9 cellular contexts compared by ENCODE assay signal in genomic region chr11:69463181-69463891, GRCh38. TPM values are rescaled to one million over a fixed set of nuclear protein-coding genes. Genes with fewer than 3 reads are reported as not detected.
A peak's percentile ranks its signal among the peaks of the same experiment; 100 is the strongest.
DNase-seq lines count a peak whose midpoint lies in the region; ATAC-seq, FAIRE-seq and TF ChIP-seq lines count a peak whose summit lies in the region.
"Had no signal": no experiment of that assay in that cellular context is flagged by ENCODE, and none has a peak within 500 bp of the region (broad histone marks: within the 10 kb centered on the region; RNA-seq: fewer than 3 reads in every experiment).

No MANE protein-coding gene starts in this region.

- CTCF ChIA-PET in H1 (lab: Charles Lee; ENCODE audit: partially characterized antibody): interaction anchor here (0.7 to 1.2 kb wide), 4 partner anchors 13 to 415 kb away, joined by 3 to 5 read pairs (median 4); no protein-coding TSS in a partner anchor
- CTCF ChIA-PET in naive thymus-derived CD4-positive, alpha-beta T cell (lab: Charles Lee): no interaction called here

- H2BK20ac ChIP-seq in H1 (ENCODE audit: low read length): no peak overlapping the region

- H4K8ac ChIP-seq in H1 (ENCODE audit: extremely low read depth, insufficient read depth, low read length): no peak overlapping the region; the same call in 1 of the 2 replicates
- H4K8ac ChIP-seq in mesenchymal stem cell (ENCODE audit: low read length): no peak overlapping the region

- H4K91ac ChIP-seq in H1 (replicated peaks; ENCODE audit: insufficient read length, low read length) (no peak overlapping the region), mesenchymal stem cell (ENCODE audit: low read length) (no peak overlapping the region)

- H3K9ac ChIP-seq in H1 (replicated peaks in 1 of 4; ENCODE audit: extremely low read depth in 1 of 4, low read depth in 3 of 4, low read length in 3 of 4) (no peak overlapping the region), mesenchymal stem cell (ENCODE audit: low read length) (peak overlapping the region; percentile 66)

- POLR2A ChIA-PET in H1 (lab: Charles Lee; ENCODE audit: partially characterized antibody): no interaction called here
- POLR2A ChIA-PET in naive thymus-derived CD4-positive, alpha-beta T cell (lab: Charles Lee): no interaction called here

- H3K9me3 ChIP-seq in H1 (ENCODE audit: insufficient read depth in 2 of 2, low read depth in 1 of 2, low read length in 1 of 2) (peaks cover 5 to 7% of the 10 kb centered on the region in 2 experiments; a peak in 3 of 4 replicates), mesenchymal stem cell (ENCODE audit: control insufficient read depth, low read length) (peaks cover 18% of the 10 kb centered on the region)
- H3K9me3 ChIP-seq in naive thymus-derived CD4-positive, alpha-beta T cell (ENCODE audit: control insufficient read depth in 2 of 3, low read length in 3 of 3): peaks cover 0 to 14% (median 0%) of the 10 kb centered on the region in 3 experiments

- DNase-seq in NCI-H2196 (lab: John Stamatoyannopoulos, UW; ENCODE audit: unreplicated experiment): peak; percentile 9
- DNase-seq in NCI-H2196 treated with DMSO at 0.1 percent for 48 hours (lab: John Stamatoyannopoulos, UW; ENCODE audit: unreplicated experiment): no peak
- DNase-seq in H1 (ENCODE audit: low read depth in 1 of 2, low spot score in 2 of 2): no peak
- DNase-seq in mesenchymal stem cell: peak; percentile 89
- DNase-seq in urothelium cell line (ENCODE audit: low spot score): peak; percentile 65
- no peak for DNase-seq in naive thymus-derived CD4-positive, alpha-beta T cell
- no peak for DNase-seq in CD14-positive monocyte (ENCODE audit: low spot score)

- H3K79me2 ChIP-seq in H1 (ENCODE audit: control insufficient read depth in 1 of 2, insufficient read depth in 2 of 2, low read length in 2 of 2): no peaks in the 10 kb centered on the region

- H2BK5ac ChIP-seq in H1 (ENCODE audit: low read depth, low read length) (no peak overlapping the region), mesenchymal stem cell (ENCODE audit: low read depth, low read length, poor library complexity, severe bottlenecking) (no peak overlapping the region)

- H3K79me1 ChIP-seq in H1 (ENCODE audit: low read depth, low read length) (no peaks in the 10 kb centered on the region; the same call in 1 of the 2 replicates), mesenchymal stem cell (replicated peaks; ENCODE audit: low read length, poor library complexity, severe bottlenecking) (no peaks in the 10 kb centered on the region)

- FAIRE-seq in H1 (lab: Jason Lieb, UNC) (no peak), urothelium cell line (lab: Jason Lieb, UNC) (no peak)

- H2AK5ac ChIP-seq in H1 (ENCODE audit: low read depth, low read length): no peak overlapping the region
- no peak overlapping the region for H2AK5ac ChIP-seq in mesenchymal stem cell (ENCODE audit: low read length, severe bottlenecking)

- TF ChIP-seq RAD21 in H1 (IDR thresholded peaks at IDR 0.05 in 1 of 2, conservative IDR thresholded peaks at IDR 0.05 in 1 of 2; ENCODE audit: low read depth in 2 of 2, low read length in 2 of 2): no peak

- H2BK120ac ChIP-seq in H1 (replicated peaks; ENCODE audit: low read depth, low read length) (no peak overlapping the region), mesenchymal stem cell (ENCODE audit: low read depth, low read length) (no peak overlapping the region)

- no peak overlapping the region for H3K27ac Mint-ChIP-seq in naive thymus-derived CD4-positive, alpha-beta T cell
- no peak overlapping the region for H3K27ac Mint-ChIP-seq in CD14-positive monocyte

- no peak for TF ChIP-seq EP300 in H1 (IDR thresholded peaks at IDR 0.05; ENCODE audit: borderline replicate concordance in 1 of 2, low read depth in 2 of 2, low read length in 2 of 2)

- no peak overlapping the region for H3K14ac ChIP-seq in H1 (ENCODE audit: insufficient read length)
- peak overlapping the region in 1 of 2 experiments; percentile 72 for H3K14ac ChIP-seq in mesenchymal stem cell (ENCODE audit: low read length in 2 of 2)

- peaks cover 5 to 27% (median 13%) of the 10 kb centered on the region in 11 donors for H3K9me3 Mint-ChIP-seq in naive thymus-derived CD4-positive, alpha-beta T cell
- H3K9me3 Mint-ChIP-seq in CD14-positive monocyte: peaks cover 10 to 17% (median 16%) of the 10 kb centered on the region in 7 donors

- H2BK15ac ChIP-seq in H1 (ENCODE audit: low read length) (no peak overlapping the region), mesenchymal stem cell (ENCODE audit: low read depth, poor library complexity, severe bottlenecking) (no peak overlapping the region)

- 0 out of 2 replicates have a peak overlapping the region, but pooled peaks have one; percentile 9 for H2BK12ac ChIP-seq in H1 (ENCODE audit: low read depth, low read length)
- no peak overlapping the region for H2BK12ac ChIP-seq in mesenchymal stem cell (ENCODE audit: low read length in 2 of 2)

- H2AFZ ChIP-seq in H1 (ENCODE audit: low read length) (no peak overlapping the region), mesenchymal stem cell (ENCODE audit: low read depth, low read length) (no peak overlapping the region)

- H3K27ac ChIP-seq in H1 (ENCODE audit: low read depth, low read length): no peak overlapping the region
- H3K27ac ChIP-seq in mesenchymal stem cell (ENCODE audit: low read length, poor library complexity, severe bottlenecking): no peak overlapping the region
- H3K27ac ChIP-seq in naive thymus-derived CD4-positive, alpha-beta T cell (ENCODE audit: low read depth, low read length): no peak overlapping the region

- H3K18ac ChIP-seq in H1 (ENCODE audit: extremely low read depth, low read length) (no peak overlapping the region), mesenchymal stem cell (ENCODE audit: low read depth in 1 of 2, low read length in 2 of 2) (peak overlapping the region in 1 of 2 experiments; percentile 72)

- peaks cover 0 to 19% (median 9%) of the 10 kb centered on the region in 5 donors for H3K27me3 Mint-ChIP-seq in naive thymus-derived CD4-positive, alpha-beta T cell
- peaks cover 2 to 10% (median 4%) of the 10 kb centered on the region in 3 donors for H3K27me3 Mint-ChIP-seq in CD14-positive monocyte (ENCODE audit: low read depth in 3 of 3)

- H3K36me3 Mint-ChIP-seq in naive thymus-derived CD4-positive, alpha-beta T cell: peaks cover 0 to 9% (median 4%) of the 10 kb centered on the region in 5 donors
- no peaks in the 10 kb centered on the region for H3K36me3 Mint-ChIP-seq in CD14-positive monocyte

- intact Hi-C loops in naive thymus-derived CD4-positive, alpha-beta T cell (cut with micrococcal nuclease): no loop called here
- intact Hi-C loops in CD14-positive monocyte (cut with micrococcal nuclease): no loop called here

- no peak overlapping the region for H3K4ac ChIP-seq in H1 (replicated peaks; ENCODE audit: insufficient read length, low read depth, low read length)
- no peak overlapping the region for H3K4ac ChIP-seq in mesenchymal stem cell (ENCODE audit: low read depth in 1 of 2, low read length in 2 of 2)

- TF ChIP-seq CTCF in H1 (IDR thresholded peaks at IDR 0.05; ENCODE audit: control extremely low read depth in 1 of 3, insufficient read depth in 1 of 3, low read depth in 1 of 3, low read length in 3 of 3) (no peak), CD14-positive monocyte (IDR thresholded peaks at IDR 0.05) (no peak)

- H3K4me1 Mint-ChIP-seq in naive thymus-derived CD4-positive, alpha-beta T cell: peaks cover 0 to 4% (median 0%) of the 10 kb centered on the region in 7 donors
- H3K4me1 Mint-ChIP-seq in CD14-positive monocyte: no peaks in the 10 kb centered on the region

- H4K5ac ChIP-seq in H1 (ENCODE audit: insufficient read length, low read depth, low read length): no peak overlapping the region

- no peak for ATAC-seq in HG03432 (IDR thresholded peaks at IDR 0.05; ENCODE audit: unreplicated experiment)
- no peak for ATAC-seq in naive thymus-derived CD4-positive, alpha-beta T cell

- no peak overlapping the region for H3K4me3 ChIP-seq in H1 (ENCODE audit: extremely low read depth in 1 of 4, insufficient read depth in 2 of 4, low read depth in 3 of 4, low read length in 4 of 4)
- H3K4me3 ChIP-seq in mesenchymal stem cell (ENCODE audit: insufficient read depth in 1 of 2, low read depth in 1 of 2, low read length in 2 of 2): peak overlapping the region; percentile 4 to 60
- no peak overlapping the region for H3K4me3 ChIP-seq in naive thymus-derived CD4-positive, alpha-beta T cell (ENCODE audit: low read length)

- H3K4me2 ChIP-seq in H1 (ENCODE audit: insufficient read depth in 1 of 2, low read depth in 2 of 2, low read length in 2 of 2) (no peak overlapping the region), mesenchymal stem cell (ENCODE audit: low read length, poor library complexity, severe bottlenecking) (no peak overlapping the region)

- no peak overlapping the region for H3K4me3 Mint-ChIP-seq in naive thymus-derived CD4-positive, alpha-beta T cell
- no peak overlapping the region for H3K4me3 Mint-ChIP-seq in CD14-positive monocyte

- no peaks in the 10 kb centered on the region for H3K23me2 ChIP-seq in H1 (ENCODE audit: low read depth, low read length)

- no peak overlapping the region for H3K56ac ChIP-seq in H1 (replicated peaks; ENCODE audit: insufficient read length, low read depth, low read length)

- H3K23ac ChIP-seq in H1 (ENCODE audit: insufficient read length) (no peak overlapping the region), mesenchymal stem cell (ENCODE audit: low read length in 2 of 2) (no peak overlapping the region)

- 93% methylated on average over 12 of the region's 12 CpGs; no CpG with 5 or more reads in 1 of the 2 experiments for WGBS in H1 (ENCODE audit: extremely low coverage in 1 of 2, insufficient coverage in 1 of 2, insufficient read length in 1 of 2, insufficient replicate concordance in 2 of 2, low coverage in 1 of 2, low lambda C conversion rate in 2 of 2, missing lambda C conversion rate in 1 of 2), 2 experiments
- 69% methylated on average over 12 of the region's 12 CpGs for WGBS in mesenchymal stem cell

- no peaks in the 10 kb centered on the region for H4K20me1 ChIP-seq in H1 (replicated peaks in 1 of 2; ENCODE audit: control insufficient read depth in 1 of 2, insufficient read depth in 2 of 2, low read length in 2 of 2)

- H3K27me3 ChIP-seq in H1 (replicated peaks in 1 of 4; ENCODE audit: control insufficient read depth in 3 of 4, extremely low read depth in 1 of 4, insufficient read depth in 3 of 4, low read length in 3 of 4) (no peaks in the 10 kb centered on the region; a peak in 1 of 7 replicates), mesenchymal stem cell (ENCODE audit: control insufficient read depth in 1 of 2, insufficient read depth in 1 of 2, low read length in 2 of 2) (peaks cover 0 to 35% of the 10 kb centered on the region in 2 experiments)
- no peaks in the 10 kb centered on the region for H3K27me3 ChIP-seq in naive thymus-derived CD4-positive, alpha-beta T cell (ENCODE audit: control insufficient read depth in 2 of 2, insufficient read depth in 2 of 2, low read length in 2 of 2)

- H3K36me3 ChIP-seq in H1 (ENCODE audit: control insufficient read depth in 2 of 4, insufficient read depth in 4 of 4, low read length in 3 of 4) (no peaks in the 10 kb centered on the region), mesenchymal stem cell (ENCODE audit: control insufficient read depth in 1 of 2, insufficient read depth in 2 of 2, low read depth in 1 of 2, low read length in 2 of 2) (no peaks in the 10 kb centered on the region)
- H3K36me3 ChIP-seq in naive thymus-derived CD4-positive, alpha-beta T cell (ENCODE audit: control insufficient read depth in 2 of 3, insufficient read depth in 3 of 3, low read length in 3 of 3): no peaks in the 10 kb centered on the region

- H3K4me1 ChIP-seq in H1 (replicated peaks in 1 of 4; ENCODE audit: control insufficient read depth in 3 of 4, insufficient read depth in 4 of 4, low read length in 3 of 4): peaks cover 0 to 3% (median 0%) of the 10 kb centered on the region in 4 experiments; a peak in 2 of 7 replicates
- no peaks in the 10 kb centered on the region for H3K4me1 ChIP-seq in mesenchymal stem cell (ENCODE audit: control insufficient read depth, insufficient read depth, low read depth, low read length)
- H3K4me1 ChIP-seq in naive thymus-derived CD4-positive, alpha-beta T cell (ENCODE audit: control insufficient read depth in 2 of 2, insufficient read depth in 2 of 2, low read length in 2 of 2): no peaks in the 10 kb centered on the region

- TF ChIP-seq POLR2A in H1 (IDR thresholded peaks at IDR 0.05; ENCODE audit: control extremely low read depth in 1 of 2, low read depth in 2 of 2, low read length in 2 of 2): no peak

RNA-seq across cellular contexts. Expression of gene LINC01488, which starts 18.1 kb away (rescaled TPM):
- not detected in 2 replicates for total RNA-seq in H1 (2021; fragmentation: NEBNext Ultra II Directional; extraction: Animal tissue kit (Norgen Biotek cat#: 25700))
- 0.03 TPM in 1 of 2 replicates, not detected in the other for polyA plus RNA-seq in H1 (2011; rRNA removed)
- polyA plus RNA-seq in H1 (2011; cell fraction: cytosol; rRNA removed): not detected
- polyA plus RNA-seq in H1 (2011; cell fraction: nucleus; rRNA removed): not detected
- polyA plus RNA-seq in H1 (2012, experiment 1 of 2): not detected in 4 replicates
- polyA plus RNA-seq in H1 (2012, experiment 2 of 2): not detected
- not detected for polyA plus RNA-seq in H1 (2013, experiment 1 of 2)
- polyA plus RNA-seq in H1 (2013, experiment 2 of 2): not detected
- not detected in 2 replicates for polyA minus RNA-seq in H1 (2011; rRNA and poly(A)+ RNA removed)
- polyA minus RNA-seq in H1 (2011; cell fraction: cytosol; rRNA and poly(A)+ RNA removed): not detected
- not detected for polyA minus RNA-seq in H1 (2011; cell fraction: nucleus; rRNA and poly(A)+ RNA removed)
- not detected for polyA plus RNA-seq in mesenchymal stem cell (2013, experiment 1 of 2)
- not detected for polyA plus RNA-seq in mesenchymal stem cell (2013, experiment 2 of 2)
- total RNA-seq in naive thymus-derived CD4-positive, alpha-beta T cell: not detected
- polyA plus RNA-seq in naive thymus-derived CD4-positive, alpha-beta T cell: not detected
- not detected for polyA plus RNA-seq in CD14-positive monocyte
- total RNA-seq: kidney epithelial cell had no signal

Comparison
In these comparisons a context has a peak if more than half of its experiments do, and no peak if none do; other contexts are left out.
1. DNase-seq: peak in NCI-H2196 (single experiment), mesenchymal stem cell (single experiment) and urothelium cell line (single experiment); none in NCI-H2196 treated with DMSO at 0.1 percent for 48 hours (single experiment), H1 (0 of 2), naive thymus-derived CD4-positive, alpha-beta T cell (0 of 9) and CD14-positive monocyte (single experiment).
2. H3K4me3 ChIP-seq: peak in mesenchymal stem cell (2 of 2); none in H1 (0 of 4) and naive thymus-derived CD4-positive, alpha-beta T cell (single experiment).